Comparison of ENCODE assay signal across 28 cellular contexts in the genomic region with DNA sequence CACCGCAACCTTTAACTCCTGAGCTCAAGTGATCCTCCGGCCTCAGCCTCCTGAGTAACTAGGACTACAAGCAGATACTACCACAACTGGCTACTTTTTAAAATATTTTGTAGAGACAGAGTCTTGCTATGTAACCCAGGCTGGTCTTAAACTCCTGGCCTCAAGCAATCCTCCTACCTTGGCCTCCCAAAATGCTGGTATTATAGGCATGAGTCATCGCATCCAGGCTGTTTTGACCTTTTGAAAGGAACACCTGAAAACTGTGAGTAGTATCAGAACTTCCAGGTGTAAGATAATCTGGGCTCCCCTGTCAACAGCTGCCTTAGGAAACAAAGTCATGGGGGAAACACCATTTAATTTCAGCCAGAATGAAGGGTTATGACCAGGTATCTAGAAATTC.
DNase-seq lines count a peak whose midpoint lies in the region; ATAC-seq, FAIRE-seq and TF ChIP-seq lines count a peak whose summit lies in the region.
"Had no signal": no experiment of that assay in that cellular context is flagged by ENCODE, and none has a peak within 500 bp of the region (broad histone marks: within the 10 kb centered on the region; RNA-seq: fewer than 3 reads in every experiment).

No MANE protein-coding gene starts in this region.

- H3K79me1 ChIP-seq in trophoblast cell (ENCODE audit: low read length), result no peaks in the 10 kb centered on the region

- H3K36me3 ChIP-seq in KMS-11 (ENCODE audit: insufficient read depth) (0 out of 2 replicates have a peak, but pooled peaks cover 5% of the 10 kb centered on the region), astrocyte (ENCODE audit: insufficient read depth, low read length) (peaks cover 5% of the 10 kb centered on the region), trophoblast cell (ENCODE audit: control insufficient read depth in 1 of 2, insufficient read depth in 2 of 2, low read length in 2 of 2) (peaks cover 9 to 12% of the 10 kb centered on the region in 2 experiments)

- H4K12ac ChIP-seq in trophoblast cell (ENCODE audit: low read depth, low read length), result no peak overlapping the region

- TF ChIP-seq CTCF in KMS-11 (conservative IDR thresholded peaks at IDR 0.05; ENCODE audit: low read depth, low read length) (no peak), astrocyte (IDR thresholded peaks at IDR 0.05; ENCODE audit: insufficient read depth, low read depth, low read length) (no peak)

- H4K20me1 ChIP-seq in KMS-11 (ENCODE audit: insufficient read depth) (0 out of 2 replicates have a peak, but pooled peaks cover 4% of the 10 kb centered on the region), astrocyte (ENCODE audit: insufficient read depth, low read length) (no peaks in the 10 kb centered on the region)

- ATAC-seq in HG03280 (IDR thresholded peaks at IDR 0.05; ENCODE audit: unreplicated experiment), result no peak
- ATAC-seq in HG02938 (IDR thresholded peaks at IDR 0.05; ENCODE audit: unreplicated experiment), result no peak
- ATAC-seq: activated CD8-positive, alpha-beta memory T cell treated with anti-CD3 and anti-CD28 coated beads, Interleukin-2, amount 10 ng/mL, durations not matched to agents 7 days and 5 days had no signal

- H3K9me3 Mint-ChIP-seq in activated naive CD4-positive, alpha-beta T cell treated with anti-CD3 and anti-CD28 coated beads for 36 hours, result no peaks in the 10 kb centered on the region
- H3K9me3 Mint-ChIP-seq in astrocyte (ENCODE audit: unreplicated experiment), result no peaks in the 10 kb centered on the region
- H3K9me3 Mint-ChIP-seq: activated T-helper 1 cell treated with anti-CD3 and anti-CD28 coated beads, Interleukin-12 subunit alpha, Interleukin-12 subunit beta, Interleukin-2, Interleukin-4 antibody, amounts not matched to agents 30 ng/mL and 10 ng/mL and 1 ng/mL, durations not matched to agents 14 hours and 24 hours and 36 hours; central memory CD8-positive, alpha-beta T cell; memory B cell had no signal

- no peak overlapping the region for H3K23ac ChIP-seq in trophoblast cell (ENCODE audit: low read length)

- no peak overlapping the region for H3K4ac ChIP-seq in trophoblast cell (ENCODE audit: low read depth, low read length)

- no CpG with 5 or more reads among the region's 3 CpGs for WGBS in trophoblast cell (ENCODE audit: extremely low coverage, insufficient coverage, insufficient read length)

- H3K4me3 ChIP-seq in KMS-11 (IDR thresholded peaks at IDR 0.05; ENCODE audit: insufficient read depth, low read depth, low read length) (no peak overlapping the region), astrocyte (ENCODE audit: insufficient read depth, low read depth, low read length) (no peak overlapping the region), trophoblast cell (ENCODE audit: low read depth, low read length) (no peak overlapping the region)
- H3K4me3 ChIP-seq: dorsolateral prefrontal cortex, Peyer's patch, prostate gland, SJSA1, suprapubic skin, vagina had no signal

- intact Hi-C loops in activated naive CD4-positive, alpha-beta T cell treated with anti-CD3 and anti-CD28 coated beads for 36 hours (cut with micrococcal nuclease), result no loop called here

- H2BK12ac ChIP-seq in trophoblast cell (ENCODE audit: low read length), result no peak overlapping the region

- H3K4me1 Mint-ChIP-seq in activated naive CD4-positive, alpha-beta T cell treated with anti-CD3 and anti-CD28 coated beads for 36 hours (ENCODE audit: low read depth), result peaks cover 34% of the 10 kb centered on the region
- H3K4me1 Mint-ChIP-seq in astrocyte (ENCODE audit: low read depth, unreplicated experiment), result peaks cover 17% of the 10 kb centered on the region

- no peak overlapping the region for H2BK5ac ChIP-seq in trophoblast cell (ENCODE audit: low read depth, low read length, poor library complexity)

- H3K18ac ChIP-seq in trophoblast cell (ENCODE audit: low read length), result no peak overlapping the region

- no peak overlapping the region for H3K4me3 Mint-ChIP-seq in activated naive CD4-positive, alpha-beta T cell treated with anti-CD3 and anti-CD28 coated beads for 36 hours
- H3K4me3 Mint-ChIP-seq in astrocyte (ENCODE audit: unreplicated experiment), result no peak overlapping the region
- H3K4me3 Mint-ChIP-seq: activated CD8-positive, alpha-beta memory T cell treated with anti-CD3 and anti-CD28 coated beads, Interleukin-2, amount 10 ng/mL, durations not matched to agents 7 days and 5 days; activated T-helper 1 cell treated with anti-CD3 and anti-CD28 coated beads, Interleukin-12 subunit alpha, Interleukin-12 subunit beta, Interleukin-2, Interleukin-4 antibody, amounts not matched to agents 30 ng/mL and 10 ng/mL and 1 ng/mL, durations not matched to agents 14 hours and 24 hours and 36 hours; central memory CD8-positive, alpha-beta T cell; memory B cell had no signal

- H3K9me3 ChIP-seq in astrocyte (ENCODE audit: insufficient read depth, low read depth, low read length) (no peaks in the 10 kb centered on the region), trophoblast cell (ENCODE audit: insufficient read depth, low read depth, low read length) (no peaks in the 10 kb centered on the region)
- H3K9me3 ChIP-seq: Peyer's patch, prostate gland, SJSA1, suprapubic skin, vagina had no signal

- no peak overlapping the region for H4K8ac ChIP-seq in trophoblast cell (ENCODE audit: low read depth, low read length)

- no peak overlapping the region for H2AFZ ChIP-seq in KMS-11 (ENCODE audit: low read depth)
- H2AFZ ChIP-seq in astrocyte (ENCODE audit: low read depth, low read length), result no peak overlapping the region
- H2AFZ ChIP-seq in trophoblast cell (ENCODE audit: insufficient read depth, low read length, poor library complexity), result no peak overlapping the region

- peak overlapping the region; percentile 56 for H3K27ac Mint-ChIP-seq in activated naive CD4-positive, alpha-beta T cell treated with anti-CD3 and anti-CD28 coated beads for 36 hours
- no peak overlapping the region for H3K27ac Mint-ChIP-seq in astrocyte (ENCODE audit: unreplicated experiment)
- H3K27ac Mint-ChIP-seq: activated CD8-positive, alpha-beta memory T cell treated with anti-CD3 and anti-CD28 coated beads, Interleukin-2, amount 10 ng/mL, durations not matched to agents 7 days and 5 days; activated T-helper 1 cell treated with anti-CD3 and anti-CD28 coated beads, Interleukin-12 subunit alpha, Interleukin-12 subunit beta, Interleukin-2, Interleukin-4 antibody, amounts not matched to agents 30 ng/mL and 10 ng/mL and 1 ng/mL, durations not matched to agents 14 hours and 24 hours and 36 hours had no signal

- peaks cover 27% of the 10 kb centered on the region for H3K79me2 ChIP-seq in KMS-11 (ENCODE audit: insufficient read depth, low read depth)
- H3K79me2 ChIP-seq in astrocyte (ENCODE audit: insufficient read depth, low read length), result peaks cover 3% of the 10 kb centered on the region
- H3K79me2 ChIP-seq in trophoblast cell (ENCODE audit: control insufficient read depth, insufficient read depth, low read length, poor library complexity), result no peaks in the 10 kb centered on the region

- H4K91ac ChIP-seq in trophoblast cell (ENCODE audit: low read depth, low read length), result no peak overlapping the region

- CTCF ChIA-PET in activated naive CD4-positive, alpha-beta T cell treated with anti-CD3 and anti-CD28 coated beads for 36 hours (lab: Charles Lee), result interaction anchor here (1.0 kb wide), 1 partner anchor 12 kb away, joined by 3 read pairs; no protein-coding TSS in a partner anchor

- no peak overlapping the region for H2BK120ac ChIP-seq in trophoblast cell (ENCODE audit: insufficient read depth, low read length, poor library complexity)

- peaks cover 51% of the 10 kb centered on the region for H3K4me1 ChIP-seq in KMS-11 (ENCODE audit: low read depth, poor library complexity, severe bottlenecking)
- peaks cover 24% of the 10 kb centered on the region for H3K4me1 ChIP-seq in astrocyte (ENCODE audit: insufficient read depth, low read length)
- peaks cover 0 to 3% of the 10 kb centered on the region in 2 experiments for H3K4me1 ChIP-seq in trophoblast cell (ENCODE audit: control insufficient read depth in 1 of 2, insufficient read depth in 2 of 2, low read length in 2 of 2)
- H3K4me1 ChIP-seq: prostate gland had no signal

- no peak overlapping the region for H3K14ac ChIP-seq in trophoblast cell (ENCODE audit: low read length)

- H3K27me3 ChIP-seq in KMS-11 (ENCODE audit: insufficient read depth, low read depth), result no peaks in the 10 kb centered on the region
- H3K27me3 ChIP-seq in astrocyte (ENCODE audit: insufficient read depth, low read length), result no peaks in the 10 kb centered on the region
- H3K27me3 ChIP-seq in trophoblast cell (ENCODE audit: insufficient read depth, low read length), result no peaks in the 10 kb centered on the region
- H3K27me3 ChIP-seq: dorsolateral prefrontal cortex, Peyer's patch, SJSA1, suprapubic skin, vagina had no signal

- H3K4me2 ChIP-seq in KMS-11, result peak overlapping the region; percentile 11; the same call in 1 of the 2 replicates
- H3K4me2 ChIP-seq in astrocyte (ENCODE audit: low read length), result no peak overlapping the region
- no peak overlapping the region for H3K4me2 ChIP-seq in trophoblast cell (ENCODE audit: low read length)

- no peak overlapping the region for H2AK5ac ChIP-seq in trophoblast cell (ENCODE audit: low read length)

- H3K27ac ChIP-seq in KMS-11, result peak overlapping the region; percentile 16; the same call in 1 of the 2 replicates
- H3K27ac ChIP-seq in astrocyte (ENCODE audit: low read depth, low read length), result peak overlapping the region; percentile 14
- H3K27ac ChIP-seq in trophoblast cell (ENCODE audit: low read depth, low read length), result no peak overlapping the region
- H3K27ac ChIP-seq: HL-60, Peyer's patch, prostate gland, SJSA1, suprapubic skin, vagina had no signal

- no peak for FAIRE-seq in astrocyte (lab: Jason Lieb, UNC)
- FAIRE-seq: endothelial cell of umbilical vein, H1 had no signal

- H3K9ac ChIP-seq in KMS-11, result no peak overlapping the region
- H3K9ac ChIP-seq in astrocyte (ENCODE audit: low read length), result no peak overlapping the region
- H3K9ac ChIP-seq in trophoblast cell (ENCODE audit: low read length), result no peak overlapping the region

- no peak for DNase-seq in activated naive CD4-positive, alpha-beta T cell treated with anti-CD3 and anti-CD28 coated beads for 36 hours
- DNase-seq in activated naive CD4-positive, alpha-beta T cell treated with Interleukin-2 at 50 U/mL for 16 hours, result no peak
- DNase-seq in astrocyte (ENCODE audit: low read depth) (no peak), trophoblast cell (peak; percentile 79 to 87), D341Med (ENCODE audit: low spot score) (no peak)
- DNase-seq: activated CD4-positive, alpha-beta T cell treated with anti-CD3 and anti-CD28 coated beads for 1 hour; activated CD8-positive, alpha-beta memory T cell treated with anti-CD3 and anti-CD28 coated beads, Interleukin-2, amount 10 ng/mL, durations not matched to agents 7 days and 5 days; DMS79; dorsolateral prefrontal cortex; GF-D8; Kasumi-1; NCI-H1694 treated with DMSO at 0.1 percent for 48 hours; NCI-H2171; NCI-H524 treated with DMSO at 0.1 percent for 48 hours; Peyer's patch had no signal

- no peaks in the 10 kb centered on the region for H3K27me3 Mint-ChIP-seq in activated naive CD4-positive, alpha-beta T cell treated with anti-CD3 and anti-CD28 coated beads for 36 hours (ENCODE audit: low read depth)
- no peaks in the 10 kb centered on the region for H3K27me3 Mint-ChIP-seq in astrocyte (ENCODE audit: low read depth, unreplicated experiment)
- H3K27me3 Mint-ChIP-seq: activated CD8-positive, alpha-beta memory T cell treated with anti-CD3 and anti-CD28 coated beads, Interleukin-2, amount 10 ng/mL, durations not matched to agents 7 days and 5 days; central memory CD8-positive, alpha-beta T cell; memory B cell had no signal

- peaks cover 33% of the 10 kb centered on the region for H3K36me3 Mint-ChIP-seq in activated naive CD4-positive, alpha-beta T cell treated with anti-CD3 and anti-CD28 coated beads for 36 hours (ENCODE audit: low read depth)
- peaks cover 16% of the 10 kb centered on the region for H3K36me3 Mint-ChIP-seq in astrocyte (ENCODE audit: low read depth, unreplicated experiment)

Comparison
In these comparisons a context has a peak if more than half of its experiments do, and no peak if none do; other contexts are left out.
1. DNase-seq: peak in trophoblast cell (2 of 2); none in activated naive CD4-positive, alpha-beta T cell treated with anti-CD3 and anti-CD28 coated beads for 36 hours (single experiment), activated naive CD4-positive, alpha-beta T cell treated with Interleukin-2 at 50 U/mL for 16 hours (single experiment), astrocyte (single experiment) and D341Med (single experiment).